Comparison of ENCODE assay signal across 3 cellular contexts in genomic region chr17:47225911-47226688, GRCh38.
TF ChIP-seq lines count a peak whose summit lies in the region.

No MANE protein-coding gene starts in this region.

TF ChIP-seq in SK-N-SH, 30 proteins besides CTCF, POLR2A, EP300 and RAD21 (continues in another document):
- TF ChIP-seq RXRA (IDR thresholded peaks at IDR 0.05; ENCODE audit: borderline replicate concordance, low read depth), result no peak
- no peak for TF ChIP-seq JUND (IDR thresholded peaks at IDR 0.05)
- no peak for TF ChIP-seq GABPA (IDR thresholded peaks at IDR 0.05; ENCODE audit: low read depth)
- no peak for TF ChIP-seq SMC3 (IDR thresholded peaks at IDR 0.05; ENCODE audit: low read depth, low read length)
- TF ChIP-seq TEAD4 (IDR thresholded peaks at IDR 0.05; ENCODE audit: borderline replicate concordance, insufficient read depth), result no peak
- TF ChIP-seq MXI1 (IDR thresholded peaks at IDR 0.05; ENCODE audit: low read depth, low read length), result no peak
- no peak for TF ChIP-seq GATA2 (CRISPR knock-in tag; IDR thresholded peaks at IDR 0.05)
- TF ChIP-seq NFIC (IDR thresholded peaks at IDR 0.05; ENCODE audit: borderline replicate concordance), result no peak
- no peak for TF ChIP-seq TCF12 (IDR thresholded peaks at IDR 0.05)
- no peak for TF ChIP-seq REST (IDR thresholded peaks at IDR 0.05; ENCODE audit: low read depth, low read length)
- TF ChIP-seq, protein P1, sequence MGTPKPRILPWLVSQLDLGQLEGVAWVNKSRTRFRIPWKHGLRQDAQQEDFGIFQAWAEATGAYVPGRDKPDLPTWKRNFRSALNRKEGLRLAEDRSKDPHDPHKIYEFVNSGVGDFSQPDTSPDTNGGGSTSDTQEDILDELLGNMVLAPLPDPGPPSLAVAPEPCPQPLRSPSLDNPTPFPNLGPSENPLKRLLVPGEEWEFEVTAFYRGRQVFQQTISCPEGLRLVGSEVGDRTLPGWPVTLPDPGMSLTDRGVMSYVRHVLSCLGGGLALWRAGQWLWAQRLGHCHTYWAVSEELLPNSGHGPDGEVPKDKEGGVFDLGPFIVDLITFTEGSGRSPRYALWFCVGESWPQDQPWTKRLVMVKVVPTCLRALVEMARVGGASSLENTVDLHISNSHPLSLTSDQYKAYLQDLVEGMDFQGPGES (IDR thresholded peaks at IDR 0.05; ENCODE audit: low read depth, low read length), result no peak
- TF ChIP-seq MAX (IDR thresholded peaks at IDR 0.05; ENCODE audit: low read depth), result no peak
- no peak for TF ChIP-seq FOXJ3 (CRISPR knock-in tag; IDR thresholded peaks at IDR 0.05)
- no peak for TF ChIP-seq RFX5 (IDR thresholded peaks at IDR 0.05; ENCODE audit: low read length)
- no peak for TF ChIP-seq USF1 (IDR thresholded peaks at IDR 0.05; ENCODE audit: borderline replicate concordance, low read depth)
- TF ChIP-seq NRF1 (IDR thresholded peaks at IDR 0.05; ENCODE audit: low read depth, low read length), result no peak

TF ChIP-seq in SK-N-SH treated with all-trans-retinoic acid at 6 μM for 48 hours, 23 proteins besides CTCF, POLR2A, EP300 and RAD21:
- TF ChIP-seq TCF4 (CRISPR knock-in tag; IDR thresholded peaks at IDR 0.05; ENCODE audit: borderline replicate concordance) (no peak), PATZ1 (CRISPR knock-in tag; IDR thresholded peaks at IDR 0.05; ENCODE audit: borderline replicate concordance) (no peak), RARB (CRISPR knock-in tag; IDR thresholded peaks at IDR 0.05) (no peak), PPARA (CRISPR knock-in tag; IDR thresholded peaks at IDR 0.05; ENCODE audit: borderline replicate concordance) (no peak), ARNTL (CRISPR knock-in tag; IDR thresholded peaks at IDR 0.05; ENCODE audit: borderline replicate concordance, low read depth) (no peak)

TF ChIP-seq in endothelial cell of umbilical vein, 7 proteins besides CTCF, POLR2A, EP300 and RAD21:
- TF ChIP-seq MYC (IDR thresholded peaks at IDR 0.05; ENCODE audit: low read depth, low read length), result no peak
